1 cellular context compared by ENCODE assay signal in genomic region chr7:150976529-150977381, GRCh38.
TF ChIP-seq lines count a peak whose summit lies in the region.

No MANE protein-coding gene starts in this region.

TF ChIP-seq in K562, 482 proteins besides CTCF, POLR2A, EP300 and RAD21 (continued from another document and continues in another):
- TF ChIP-seq ARID3A (IDR thresholded peaks at IDR 0.05; ENCODE audit: borderline replicate concordance, low read depth, low read length) = no peak
- no peak; the same call in 1 of the 2 replicates for TF ChIP-seq MYC (IDR thresholded peaks at IDR 0.05; ENCODE audit: low read depth, low read length)
- peak; percentile 41; the same call in 1 of the 2 replicates for TF ChIP-seq MYC (CRISPR knock-in tag; IDR thresholded peaks at IDR 0.05; ENCODE audit: borderline replicate concordance, low read depth)
- no peak for TF ChIP-seq ADNP (tag; IDR thresholded peaks at IDR 0.05)
- TF ChIP-seq TEAD1 (CRISPR knock-in tag; IDR thresholded peaks at IDR 0.05) = peak in 1 of 2 experiments; percentile 60; a peak in 1 of 4 replicates
- TF ChIP-seq ZNF589 (CRISPR knock-in tag; IDR thresholded peaks at IDR 0.05; ENCODE audit: low read depth) = no peak
- TF ChIP-seq ZBTB33 (CRISPR knock-in tag; IDR thresholded peaks at IDR 0.05) = no peak
- 0 out of 2 replicates have a peak, but pooled peaks have one; percentile 12 for TF ChIP-seq FOXP1 (CRISPR knock-in tag; IDR thresholded peaks at IDR 0.05)
- no peak for TF ChIP-seq NCOA6 (IDR thresholded peaks at IDR 0.05)
- TF ChIP-seq RBM15 (IDR thresholded peaks at IDR 0.05; ENCODE audit: insufficient read depth, low read length) = no peak
- no peak for TF ChIP-seq SAFB2 (IDR thresholded peaks at IDR 0.05; ENCODE audit: borderline replicate concordance, low read depth, low read length, severe bottlenecking)
- TF ChIP-seq E2F6 (IDR thresholded peaks at IDR 0.05; ENCODE audit: borderline replicate concordance in 1 of 2, extremely low read depth in 1 of 2, insufficient read depth in 1 of 2, insufficient read length in 1 of 2, low read depth in 1 of 2, low read length in 1 of 2, poor library complexity in 1 of 2, severe bottlenecking in 1 of 2) = peak in 1 of 2 experiments; percentile 20
- TF ChIP-seq JUND (IDR thresholded peaks at IDR 0.05; ENCODE audit: borderline replicate concordance, low read depth, low read length) = no peak
- 0 out of 3 replicates have a peak, but pooled peaks have one; percentile 13 for TF ChIP-seq JUND (tag; IDR thresholded peaks at IDR 0.05; ENCODE audit: borderline replicate concordance, low read depth, low read length)
- no peak for TF ChIP-seq GATA2 (CRISPR knock-in tag; IDR thresholded peaks at IDR 0.05)
- no peak for TF ChIP-seq ZNF174 (CRISPR knock-in tag; IDR thresholded peaks at IDR 0.05)
- no peak for TF ChIP-seq BRCA1 (IDR thresholded peaks at IDR 0.05)
- TF ChIP-seq BRCA1 (CRISPR knock-in tag; IDR thresholded peaks at IDR 0.05) = no peak
- TF ChIP-seq NKRF (IDR thresholded peaks at IDR 0.05; ENCODE audit: borderline replicate concordance) = 0 out of 2 replicates have a peak, but pooled peaks have one; percentile 22
- no peak for TF ChIP-seq ZNF57 (CRISPR knock-in tag; IDR thresholded peaks at IDR 0.05)
- TF ChIP-seq ZBTB40 (IDR thresholded peaks at IDR 0.05) = peak; percentile 48; the same call in 1 of the 2 replicates
- TF ChIP-seq ZBTB40 (CRISPR knock-in tag; IDR thresholded peaks at IDR 0.05) = no peak
- no peak for TF ChIP-seq TAF7 (tag; IDR thresholded peaks at IDR 0.05)
- no peak for TF ChIP-seq E2F3 (CRISPR knock-in tag; IDR thresholded peaks at IDR 0.05)
- no peak for TF ChIP-seq PTBP1 (IDR thresholded peaks at IDR 0.05; ENCODE audit: low read depth, low read length)
- no peak for TF ChIP-seq POU5F1 (IDR thresholded peaks at IDR 0.05; ENCODE audit: borderline replicate concordance, low read depth, low read length, partially characterized antibody)
- no peak for TF ChIP-seq CREBBP (IDR thresholded peaks at IDR 0.05; ENCODE audit: low read depth, low read length)
- TF ChIP-seq SNRNP70 (optimal IDR thresholded peaks at IDR 0.05; ENCODE audit: low read depth, low read length) = no peak
- TF ChIP-seq ETV1 (tag; conservative IDR thresholded peaks at IDR 0.05; ENCODE audit: low read depth) = no peak
- TF ChIP-seq ZBTB49 (CRISPR knock-in tag; IDR thresholded peaks at IDR 0.05; ENCODE audit: borderline replicate concordance) = no peak
- no peak for TF ChIP-seq PRDM10 (IDR thresholded peaks at IDR 0.05; ENCODE audit: partially characterized antibody)
- no peak for TF ChIP-seq BRF1 (IDR thresholded peaks at IDR 0.05; ENCODE audit: borderline replicate concordance, extremely low read depth, insufficient read length)
- TF ChIP-seq NCOA1 (IDR thresholded peaks at IDR 0.05; ENCODE audit: low read depth) = no peak
- TF ChIP-seq YY1 (IDR thresholded peaks at IDR 0.05; ENCODE audit: borderline replicate concordance in 1 of 3, control insufficient read depth in 1 of 3, extremely low read depth in 1 of 3, insufficient read depth in 3 of 3, insufficient read length in 1 of 3, insufficient replicate concordance in 2 of 3, low read depth in 1 of 3, low read length in 2 of 3) = no peak
- peak; percentile 77; the same call in 1 of the 2 replicates for TF ChIP-seq RUNX1 (IDR thresholded peaks at IDR 0.05; ENCODE audit: low read depth)
- 0 out of 2 replicates have a peak, but pooled peaks have one; percentile 12 for TF ChIP-seq ZBTB7A (IDR thresholded peaks at IDR 0.05; ENCODE audit: borderline replicate concordance, control insufficient read depth, low read depth, low read length)
- TF ChIP-seq HDAC1 (IDR thresholded peaks at IDR 0.05) = peak in 1 of 2 experiments; percentile 28; a peak in 1 of 4 replicates
- no peak for TF ChIP-seq MAZ (CRISPR knock-in tag; conservative IDR thresholded peaks at IDR 0.05 in 1 of 2, IDR thresholded peaks at IDR 0.05 in 1 of 2)
